15 cellular contexts compared by ENCODE assay signal in genomic region chr18:48826806-48827205, GRCh38.
DNase-seq lines count a peak whose midpoint lies in the region; ATAC-seq and TF ChIP-seq lines count a peak whose summit lies in the region.
"Had no signal": no experiment of that assay in that cellular context is flagged by ENCODE, and none has a peak within 500 bp of the region (broad histone marks: within the 10 kb centered on the region; RNA-seq: fewer than 3 reads in every experiment).

No MANE protein-coding gene starts in this region.

- H3K23ac ChIP-seq in neuronal stem cell (ENCODE audit: low read depth, low read length, poor library complexity), result no peak overlapping the region

- no peak overlapping the region for H3K4me2 ChIP-seq in neuronal stem cell (ENCODE audit: insufficient read depth, low read length, poor library complexity, severe bottlenecking)

- no peak overlapping the region for H2AFZ ChIP-seq in neuronal stem cell (ENCODE audit: low read length)

- H3K4me1 ChIP-seq in esophagus muscularis mucosa (peaks cover 42 to 58% (median 51%) of the 10 kb centered on the region in 4 donors), neuronal stem cell (ENCODE audit: control insufficient read depth in 2 of 2, insufficient read depth in 1 of 2, low read depth in 1 of 2, low read length in 2 of 2) (peaks cover 42 to 50% of the 10 kb centered on the region in 2 donors), vagina (peaks cover 35% of the 10 kb centered on the region)

- TF ChIP-seq EP300 in esophagus muscularis mucosa (IDR thresholded peaks at IDR 0.05), result no peak

- no peak overlapping the region for H2BK5ac ChIP-seq in neuronal stem cell (ENCODE audit: low read length)

- no peaks in the 10 kb centered on the region for H3K79me1 ChIP-seq in neuronal stem cell (ENCODE audit: low read depth, low read length)

- H3K4ac ChIP-seq in neuronal stem cell (ENCODE audit: low read length), result no peak overlapping the region

- peak overlapping the region; percentile 38 to 70 (median 50) for H3K27ac ChIP-seq in esophagus muscularis mucosa (replicated peaks in 1 of 4)
- H3K27ac ChIP-seq in neuronal stem cell (replicated peaks; ENCODE audit: low read length), result no peak overlapping the region
- H3K27ac ChIP-seq in vagina, result peak overlapping the region; percentile 80

- no peak overlapping the region for H3K4me3 ChIP-seq in esophagus muscularis mucosa
- H3K4me3 ChIP-seq in neuronal stem cell (ENCODE audit: low read length in 2 of 2), result no peak overlapping the region
- no peak overlapping the region for H3K4me3 ChIP-seq in vagina
- H3K4me3 ChIP-seq: GM12878 had no signal

- peaks cover 0 to 2% (median 0%) of the 10 kb centered on the region in 4 donors for H3K36me3 ChIP-seq in esophagus muscularis mucosa
- H3K36me3 ChIP-seq in neuronal stem cell (replicated peaks in 1 of 2; ENCODE audit: control insufficient read depth in 2 of 2, insufficient read depth in 2 of 2, low read length in 2 of 2), result no peaks in the 10 kb centered on the region
- no peaks in the 10 kb centered on the region for H3K36me3 ChIP-seq in vagina

- intact Hi-C loops in cardiac septum (cut with DNase I), result no loop called here
- intact Hi-C loops in Right ventricle myocardium inferior (cut with DNase I), result loop anchor here (5.0 kb wide), 1 partner anchor 50 kb away; no protein-coding TSS in a partner anchor
- intact Hi-C loops in esophagus muscularis mucosa (cut with DNase I), result loop anchor here (5.0 kb wide), 1 partner anchor 45 kb away; no protein-coding TSS in a partner anchor
- intact Hi-C loops in vagina (cut with DNase I), result no loop called here

- peak overlapping the region; percentile 90 for H3K18ac ChIP-seq in neuronal stem cell (ENCODE audit: low read length)

- 94% methylated on average over 8 of the region's 8 CpGs for WGBS in esophagus muscularis mucosa
- no CpG with 5 or more reads among the region's 8 CpGs for WGBS in neuronal stem cell (ENCODE audit: extremely low coverage in 2 of 2, insufficient read length in 2 of 2, insufficient replicate concordance in 1 of 2), 2 donors

- peaks cover 0 to 5% (median 0%) of the 10 kb centered on the region in 4 donors for H3K9me3 ChIP-seq in esophagus muscularis mucosa
- peaks cover 0 to 10% of the 10 kb centered on the region in 2 donors for H3K9me3 ChIP-seq in neuronal stem cell (replicated peaks in 1 of 2; ENCODE audit: control insufficient read depth in 2 of 2, insufficient read depth in 1 of 2, low read depth in 1 of 2, low read length in 2 of 2)
- no peaks in the 10 kb centered on the region for H3K9me3 ChIP-seq in vagina

- ATAC-seq in Right ventricle myocardium inferior (no peak), GM18861 (IDR thresholded peaks at IDR 0.05; ENCODE audit: unreplicated experiment) (no peak)
- ATAC-seq: activated T-helper 17 cell treated with anti-CD3 and anti-CD28 coated beads, Interleukin-2, amount 50 U/mL, for 72 hours; esophagus mucosa; GM12878 had no signal

- no peak for TF ChIP-seq CTCF in esophagus muscularis mucosa (IDR thresholded peaks at IDR 0.05)
- TF ChIP-seq CTCF in vagina (IDR thresholded peaks at IDR 0.05), result no peak

- H4K91ac ChIP-seq in neuronal stem cell (ENCODE audit: low read depth, low read length, poor library complexity), result no peak overlapping the region

- peak; percentile 60 for DNase-seq in cardiac septum (ENCODE audit: low spot score)
- no peak for DNase-seq in Right ventricle myocardium inferior (ENCODE audit: missing footprints)
- DNase-seq in esophagus muscularis mucosa (ENCODE audit: extremely low spot score), result no peak
- no peak for DNase-seq in neuronal stem cell (ENCODE audit: low spot score)
- peak; percentile 19 to 72 for DNase-seq in vagina (ENCODE audit: extremely low spot score in 2 of 2)
- no peak for DNase-seq in DMS 273 (lab: John Stamatoyannopoulos, UW; ENCODE audit: unreplicated experiment)
- no peak for DNase-seq in COLO829 (ENCODE audit: low spot score)
- DNase-seq: ACHN, DND-41, KBM-7, NCI-H187 treated with DMSO at 0.1 percent for 48 hours had no signal

- H4K8ac ChIP-seq in neuronal stem cell (ENCODE audit: low read depth, low read length), result no peak overlapping the region

- no peak overlapping the region for H3K9ac ChIP-seq in neuronal stem cell (ENCODE audit: low read depth, low read length, poor library complexity)

- H3K27me3 ChIP-seq in esophagus muscularis mucosa, result no peaks in the 10 kb centered on the region
- no peaks in the 10 kb centered on the region for H3K27me3 ChIP-seq in neuronal stem cell (ENCODE audit: control insufficient read depth in 3 of 3, insufficient read depth in 3 of 3, low read depth in 1 of 3, low read length in 3 of 3)
- H3K27me3 ChIP-seq in vagina, result no peaks in the 10 kb centered on the region

- peak overlapping the region; percentile 22 for H2AK5ac ChIP-seq in neuronal stem cell (ENCODE audit: low read depth, low read length)

- no peak overlapping the region for H2BK12ac ChIP-seq in neuronal stem cell (ENCODE audit: low read length)

- no peak for TF ChIP-seq POLR2A in esophagus muscularis mucosa (IDR thresholded peaks at IDR 0.05; ENCODE audit: low read depth)
- TF ChIP-seq POLR2A in vagina (IDR thresholded peaks at IDR 0.05), result no peak

- no peak overlapping the region for H3K14ac ChIP-seq in neuronal stem cell (ENCODE audit: low read length)

- no peak overlapping the region for H2BK120ac ChIP-seq in neuronal stem cell (ENCODE audit: low read depth, low read length)

- no peak overlapping the region for H2BK15ac ChIP-seq in neuronal stem cell (ENCODE audit: low read length)

Comparison
In these comparisons a context has a peak if more than half of its experiments do, and no peak if none do; other contexts are left out.
1. DNase-seq: peak in cardiac septum (single experiment) and vagina (2 of 2); none in Right ventricle myocardium inferior (single experiment), esophagus muscularis mucosa (single experiment), neuronal stem cell (single experiment), DMS 273 (single experiment) and COLO829 (single experiment).
2. intact Hi-C loops: an anchor here in Right ventricle myocardium inferior (5.0 kb wide) and esophagus muscularis mucosa (5.0 kb wide); none called in cardiac septum and vagina.